ENCODE assay signal across 10 cellular contexts in the genomic region with DNA sequence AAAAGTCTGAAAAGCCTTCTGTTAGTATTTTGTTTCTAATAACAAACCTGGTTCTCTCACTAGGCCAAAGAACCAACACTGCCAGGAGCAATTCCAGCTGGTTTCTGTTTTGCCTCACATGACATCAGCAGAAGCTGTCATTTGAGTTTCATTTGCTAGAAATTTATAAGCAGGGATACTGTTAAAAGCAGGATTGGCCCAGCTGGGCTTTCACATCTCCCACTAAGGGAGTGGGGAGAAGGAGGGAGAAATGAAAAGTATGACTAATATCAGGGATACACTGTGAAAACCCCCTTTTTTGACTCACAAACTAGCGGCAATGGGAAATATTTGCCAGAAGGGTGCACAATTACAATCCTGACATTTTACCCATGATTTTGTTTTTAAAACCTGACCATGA. TPM values are rescaled to one million over a fixed set of nuclear protein-coding genes. Genes with fewer than 3 reads are reported as not detected.
DNase-seq lines count a peak whose midpoint lies in the region; ATAC-seq, FAIRE-seq and TF ChIP-seq lines count a peak whose summit lies in the region.
"Had no signal": no experiment of that assay in that cellular context is flagged by ENCODE, and none has a peak within 500 bp of the region (broad histone marks: within the 10 kb centered on the region; RNA-seq: fewer than 3 reads in every experiment).

No MANE protein-coding gene starts in this region.

- no peaks in the 10 kb centered on the region for H3K36me3 ChIP-seq in endothelial cell of umbilical vein (ENCODE audit: control insufficient read depth in 2 of 2, extremely low read depth in 1 of 2, insufficient read depth in 2 of 2, low read length in 2 of 2)

- intact Hi-C loops in natural killer cell (cut with micrococcal nuclease) = no loop called here
- intact Hi-C loops in endothelial cell of umbilical vein (cut with micrococcal nuclease) = no loop called here

- no peaks in the 10 kb centered on the region for H3K9me1 ChIP-seq in endothelial cell of umbilical vein (replicated peaks; ENCODE audit: control insufficient read depth, extremely low read depth, insufficient read depth, low read length)

- H3K27me3 ChIP-seq in endothelial cell of umbilical vein (ENCODE audit: control insufficient read depth in 2 of 2, insufficient read depth in 2 of 2, low read length in 2 of 2) = no peaks in the 10 kb centered on the region

- peaks cover 0 to 6% of the 10 kb centered on the region in 2 donors for H3K27me3 Mint-ChIP-seq in natural killer cell treated with Interleukin-12 subunit alpha and Interleukin-12 subunit beta and Interleukin-15 and Interleukin-18, amount 100 ng/mL, for 72 hours
- H3K27me3 Mint-ChIP-seq in natural killer cell (ENCODE audit: low read depth in 2 of 2) = peaks cover 0 to 12% of the 10 kb centered on the region in 2 donors

- ATAC-seq in natural killer cell treated with Interleukin-12 subunit alpha and Interleukin-12 subunit beta and Interleukin-15 and Interleukin-18, amount 100 ng/mL, for 72 hours = no peak
- ATAC-seq in natural killer cell = no peak
- no peak for ATAC-seq in HG02759 (IDR thresholded peaks at IDR 0.05; ENCODE audit: unreplicated experiment)
- no peak for ATAC-seq in HG03432 (IDR thresholded peaks at IDR 0.05; ENCODE audit: unreplicated experiment)
- ATAC-seq: activated T-cell treated with anti-CD3 and anti-CD28 coated beads, Interleukin-2, amount 50 U/mL, for 4 hours had no signal

- no peak overlapping the region for H2AFZ ChIP-seq in endothelial cell of umbilical vein (ENCODE audit: low read depth, low read length)

- POLR2A ChIA-PET in endothelial cell of umbilical vein (lab: Charles Lee) = no interaction called here

- H3K4me1 ChIP-seq in endothelial cell of umbilical vein (ENCODE audit: control insufficient read depth, extremely low read depth, insufficient read depth, low read length) = peaks cover 31% of the 10 kb centered on the region

- H3K9me3 Mint-ChIP-seq in natural killer cell treated with Interleukin-12 subunit alpha and Interleukin-12 subunit beta and Interleukin-15 and Interleukin-18, amount 100 ng/mL, for 72 hours = no peaks in the 10 kb centered on the region
- H3K9me3 Mint-ChIP-seq in natural killer cell = no peaks in the 10 kb centered on the region
- H3K9me3 Mint-ChIP-seq: activated T-cell treated with anti-CD3 and anti-CD28 coated beads, Interleukin-2, amount 50 U/mL, for 4 hours; CD8-positive, alpha-beta memory T cell had no signal

- peak overlapping the region; percentile 33 for H3K4me3 Mint-ChIP-seq in natural killer cell treated with Interleukin-12 subunit alpha and Interleukin-12 subunit beta and Interleukin-15 and Interleukin-18, amount 100 ng/mL, for 72 hours
- no peak overlapping the region for H3K4me3 Mint-ChIP-seq in natural killer cell
- H3K4me3 Mint-ChIP-seq: activated T-cell treated with anti-CD3 and anti-CD28 coated beads, Interleukin-2, amount 50 U/mL, for 4 hours; CD8-positive, alpha-beta memory T cell had no signal

- H3K79me2 ChIP-seq in endothelial cell of umbilical vein (ENCODE audit: control insufficient read depth, insufficient read depth, low read length) = no peaks in the 10 kb centered on the region

- H3K9me3 ChIP-seq in endothelial cell of umbilical vein (replicated peaks; ENCODE audit: control insufficient read depth, insufficient read depth, low read length) = no peaks in the 10 kb centered on the region

- TF ChIP-seq CTCF in natural killer cell (IDR thresholded peaks at IDR 0.05) (no peak), endothelial cell of umbilical vein (IDR thresholded peaks at IDR 0.05; ENCODE audit: extremely low read depth in 1 of 2, insufficient read depth in 1 of 2, low read depth in 1 of 2, low read length in 2 of 2) (no peak)

- DNase-seq in natural killer cell treated with Interleukin-12 subunit alpha and Interleukin-12 subunit beta and Interleukin-15 and Interleukin-18, amount 100 ng/mL, for 72 hours (ENCODE audit: low spot score) = no peak
- DNase-seq in natural killer cell (no peak), endothelial cell of umbilical vein (ENCODE audit: low read depth, low spot score) (peak; percentile 49), mucosa of gallbladder (ENCODE audit: low spot score) (peak; percentile 48), 8988T (no peak), NCI-H2029 treated with DMSO at 0.1 percent for 48 hours (lab: John Stamatoyannopoulos, UW) (no peak)
- DNase-seq: activated T-cell treated with anti-CD3 and anti-CD28 coated beads, Interleukin-2, amount 50 U/mL, for 4 hours; CD8-positive, alpha-beta memory T cell had no signal

- CTCF ChIA-PET in endothelial cell of umbilical vein (lab: Charles Lee) = interaction anchor here (0.8 to 3.3 kb wide), 7 partner anchors 8 to 344 kb away, joined by 3 to 20 read pairs (median 5); partner anchors contain the start of gene SLC9C1

- H3K4me1 Mint-ChIP-seq in natural killer cell treated with Interleukin-12 subunit alpha and Interleukin-12 subunit beta and Interleukin-15 and Interleukin-18, amount 100 ng/mL, for 72 hours (ENCODE audit: low read depth in 2 of 2) = peaks cover 3 to 5% of the 10 kb centered on the region in 2 donors
- H3K4me1 Mint-ChIP-seq in natural killer cell = no peaks in the 10 kb centered on the region

- H4K20me1 ChIP-seq in endothelial cell of umbilical vein (replicated peaks; ENCODE audit: control insufficient read depth, extremely low read depth, insufficient read depth, low read length) = no peaks in the 10 kb centered on the region

- no peaks in the 10 kb centered on the region for H3K36me3 Mint-ChIP-seq in natural killer cell treated with Interleukin-12 subunit alpha and Interleukin-12 subunit beta and Interleukin-15 and Interleukin-18, amount 100 ng/mL, for 72 hours
- H3K36me3 Mint-ChIP-seq in natural killer cell = no peaks in the 10 kb centered on the region
- H3K36me3 Mint-ChIP-seq: CD8-positive, alpha-beta memory T cell had no signal

- no peak for FAIRE-seq in endothelial cell of umbilical vein (lab: Jason Lieb, UNC)

- H3K4me2 ChIP-seq in endothelial cell of umbilical vein (ENCODE audit: insufficient read depth, low read length) = no peak overlapping the region

- H3K27ac Mint-ChIP-seq in natural killer cell treated with Interleukin-12 subunit alpha and Interleukin-12 subunit beta and Interleukin-15 and Interleukin-18, amount 100 ng/mL, for 72 hours = no peak overlapping the region
- H3K27ac Mint-ChIP-seq in natural killer cell = no peak overlapping the region
- H3K27ac Mint-ChIP-seq: CD8-positive, alpha-beta memory T cell had no signal

- dilution Hi-C loops in endothelial cell of umbilical vein (cut with MboI; ENCODE audit: extremely low pct_ligation_motif_present, low sequenced_read_pairs) = no loop called here

- H3K27ac ChIP-seq in endothelial cell of umbilical vein (ENCODE audit: insufficient read depth, low read depth, low read length) = no peak overlapping the region

- H3K4me3 ChIP-seq in endothelial cell of umbilical vein (replicated peaks in 1 of 3; ENCODE audit: insufficient read depth in 1 of 3, low read depth in 1 of 3, low read length in 3 of 3) = no peak overlapping the region

- no peak overlapping the region for H3K9ac ChIP-seq in endothelial cell of umbilical vein (replicated peaks; ENCODE audit: extremely low read depth, insufficient read depth, low read length)

- no TSS peak for BruUV-seq in endothelial cell of umbilical vein (replicated peaks; lab: Mats Ljungman, UMichigan)

- TF ChIP-seq POLR2A in endothelial cell of umbilical vein (IDR thresholded peaks at IDR 0.05; ENCODE audit: low read depth, low read length) = no peak

TF ChIP-seq in endothelial cell of umbilical vein, 7 proteins besides CTCF, POLR2A, EP300 and RAD21:
- no peak for TF ChIP-seq FOS (IDR thresholded peaks at IDR 0.05; ENCODE audit: borderline replicate concordance, insufficient read depth, low read length)
- TF ChIP-seq MAX (IDR thresholded peaks at IDR 0.05; ENCODE audit: insufficient read depth, insufficient read length) = no peak
- TF ChIP-seq EZH2 (IDR thresholded peaks at IDR 0.05; ENCODE audit: borderline replicate concordance, low read depth, low read length, severe bottlenecking) = no peak
- no peak for TF ChIP-seq GATA2 (IDR thresholded peaks at IDR 0.05; ENCODE audit: insufficient read depth, insufficient read length, low read depth, low read length)
- TF ChIP-seq POLR2AphosphoS5 (IDR thresholded peaks at IDR 0.05; ENCODE audit: insufficient read depth, low read depth, low read length) = no peak
- TF ChIP-seq MYC (IDR thresholded peaks at IDR 0.05; ENCODE audit: low read depth, low read length) = no peak
- TF ChIP-seq JUN (IDR thresholded peaks at IDR 0.05; ENCODE audit: borderline replicate concordance, insufficient read depth, insufficient read length, low read depth) = no peak

RNA-seq across cellular contexts. Expression of gene CCDC80, which starts 5.3 kb away (rescaled TPM):
- under 1 TPM in 1 of 2 donors, not detected in 1; 0.28 TPM for total RNA-seq in natural killer cell treated with Interleukin-12 subunit alpha and Interleukin-12 subunit beta and Interleukin-15 and Interleukin-18, amount 100 ng/mL, for 72 hours
- total RNA-seq in natural killer cell = under 1 TPM in 1 of 3 donors, not detected in 2; 0.08 TPM
- 59.3 and 77.2 TPM in 2 replicates for total RNA-seq in endothelial cell of umbilical vein
- 18.5 and 28.4 TPM in 2 replicates for polyA plus RNA-seq in endothelial cell of umbilical vein
- 30.5 and 33.6 TPM in 2 replicates for polyA plus RNA-seq in endothelial cell of umbilical vein (2011; cell fraction: cytosol; rRNA removed)
- polyA plus RNA-seq in endothelial cell of umbilical vein (2011; cell fraction: nucleus; rRNA removed) = 26.1 and 32.0 TPM in 2 replicates
- 60.7 and 70.8 TPM in 2 replicates for polyA plus RNA-seq in endothelial cell of umbilical vein (2012)
- polyA minus RNA-seq in endothelial cell of umbilical vein = 41.9 and 60.5 TPM in 2 replicates
- not detected for polyA minus RNA-seq in endothelial cell of umbilical vein (2011; cell fraction: cytosol; rRNA and poly(A)+ RNA removed)
- 15.3 and 24.0 TPM in 2 replicates for polyA minus RNA-seq in endothelial cell of umbilical vein (2011; cell fraction: nucleus; rRNA and poly(A)+ RNA removed)
- total RNA-seq in mucosa of gallbladder = 67.8 TPM
- total RNA-seq: CD8-positive, alpha-beta memory T cell had no signal

Comparison
In these comparisons a context has a peak if more than half of its experiments do, and no peak if none do; other contexts are left out.
1. DNase-seq: peak in endothelial cell of umbilical vein (single experiment) and mucosa of gallbladder (single experiment); none in natural killer cell treated with Interleukin-12 subunit alpha and Interleukin-12 subunit beta and Interleukin-15 and Interleukin-18, amount 100 ng/mL, for 72 hours (single experiment), natural killer cell (single experiment), 8988T (single experiment) and NCI-H2029 treated with DMSO at 0.1 percent for 48 hours (single experiment).
2. RNA of gene CCDC80, which starts 5.3 kb away (total RNA-seq): 59.3 to 77.2 TPM in endothelial cell of umbilical vein and 67.8 TPM in mucosa of gallbladder (single experiment); 0.28 TPM in natural killer cell treated with Interleukin-12 subunit alpha and Interleukin-12 subunit beta and Interleukin-15 and Interleukin-18, amount 100 ng/mL, for 72 hours and 0.08 TPM in natural killer cell; every median in the first group is over 10 times any median in the second.